Comparison of ENCODE assay signal across 17 cellular contexts in the genomic region with DNA sequence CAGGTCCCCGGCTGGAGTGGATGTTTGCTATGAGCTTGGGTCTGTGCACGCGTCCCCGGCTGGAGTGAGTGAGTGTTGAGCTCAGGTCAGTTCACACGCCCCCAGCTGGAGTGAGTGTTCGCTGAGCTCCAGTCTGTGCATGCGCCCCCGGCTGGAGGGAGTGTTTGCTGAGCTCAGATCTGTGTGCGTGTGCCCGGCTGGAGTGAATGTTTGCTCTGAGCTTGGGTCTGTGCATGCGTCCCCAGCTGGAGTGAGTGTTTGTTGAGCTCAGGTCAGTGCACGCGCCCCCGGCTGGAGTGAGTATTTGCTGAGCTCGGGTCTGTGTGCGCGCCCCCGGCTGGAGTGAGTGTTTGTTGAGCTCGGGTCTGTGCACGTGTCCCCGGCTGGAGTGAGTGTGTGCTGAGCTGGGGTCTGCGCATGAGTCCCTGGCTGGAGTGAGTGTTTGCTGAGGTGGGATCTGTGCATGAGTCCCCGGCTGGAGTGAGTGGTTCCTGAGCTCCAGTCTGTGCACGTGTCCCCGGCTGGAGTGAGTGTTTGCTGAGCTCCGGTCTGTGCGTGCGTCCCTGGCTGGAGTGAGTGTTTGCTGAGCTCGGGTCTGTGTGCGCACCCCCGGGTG.
DNase-seq lines count a peak whose midpoint lies in the region; ATAC-seq and TF ChIP-seq lines count a peak whose summit lies in the region.
"Had no signal": no experiment of that assay in that cellular context is flagged by ENCODE, and none has a peak within 500 bp of the region (broad histone marks: within the 10 kb centered on the region; RNA-seq: fewer than 3 reads in every experiment).

No MANE protein-coding gene starts in this region.

- intact Hi-C loops in left ventricle myocardium superior (cut with micrococcal nuclease): loop anchor here (10.0 kb wide), 1 partner anchor 166 kb away; no protein-coding TSS in a partner anchor

- DNase-seq in HuH-7.5 (ENCODE audit: low spot score) (peak; percentile 78), left ventricle myocardium superior (peak; percentile 44), renal cortical epithelial cell (ENCODE audit: low read depth) (peak; percentile 38), SW480 (ENCODE audit: low spot score) (no peak)
- DNase-seq: activated CD4-positive, alpha-beta memory T cell treated with anti-CD3 and anti-CD28 coated beads for 36 hours; activated gamma-delta T cell treated with Interleukin-2 at 50 U/mL for 16 hours; CD4-positive, alpha-beta memory T cell; esophagus squamous epithelium; kidney; naive thymus-derived CD8-positive, alpha-beta T cell; NCI-H2081; OCI-M1; T-helper 2 cell; thyroid gland had no signal

- no peak overlapping the region for H3K4me3 ChIP-seq in WI38 (ENCODE audit: low read depth, low read length)
- H3K4me3 ChIP-seq: esophagus squamous epithelium, thyroid gland had no signal

- ATAC-seq in left ventricle myocardium superior (peak; percentile 54), HG03442 (IDR thresholded peaks at IDR 0.05; ENCODE audit: unreplicated experiment) (no peak), GM18858 (IDR thresholded peaks at IDR 0.05; ENCODE audit: unreplicated experiment) (no peak)
- ATAC-seq: naive thymus-derived CD8-positive, alpha-beta T cell had no signal

- peak; percentile 33 for TF ChIP-seq CTCF in WI38 (IDR thresholded peaks at IDR 0.05; ENCODE audit: low read depth, low read length)
